Comparison of ENCODE assay signal across 16 cellular contexts in the genomic region with DNA sequence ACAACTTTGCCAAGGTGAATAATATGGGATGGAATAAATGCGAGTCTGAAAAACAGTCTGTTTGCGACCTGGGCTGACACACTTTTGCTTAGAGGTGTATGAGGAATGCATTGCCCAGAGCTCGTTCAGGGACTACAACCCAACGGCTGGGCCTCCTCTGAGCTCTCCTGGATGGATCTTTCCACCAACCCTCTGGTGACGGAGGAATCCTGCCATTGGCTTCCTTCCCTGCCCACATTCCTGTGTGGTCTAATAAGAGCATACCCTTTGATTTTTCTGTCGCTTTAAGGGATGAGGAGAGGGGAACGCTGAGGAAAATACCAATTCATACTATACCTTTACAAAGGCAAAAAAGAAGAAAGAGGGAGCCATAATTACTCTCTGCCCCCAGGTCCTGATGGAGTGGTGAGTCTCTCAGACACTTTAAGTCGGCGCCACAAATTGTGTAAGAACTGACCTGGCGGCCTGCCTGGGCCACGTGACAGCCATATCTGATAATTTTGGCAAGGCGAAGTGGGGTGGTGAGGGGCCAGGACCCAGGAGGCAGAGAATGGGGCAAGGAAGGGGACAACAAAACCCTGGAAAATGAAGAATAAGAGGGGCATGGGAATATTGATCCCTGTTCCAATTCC.
"Had no signal": no experiment of that assay in that cellular context is flagged by ENCODE, and none has a peak within 500 bp of the region (broad histone marks: within the 10 kb centered on the region; RNA-seq: fewer than 3 reads in every experiment).

No MANE protein-coding gene starts in this region.

- H3K4me3 Mint-ChIP-seq: activated B cell treated with CpG ODN at 0.5 μM for 24 hours; activated CD4-positive, alpha-beta T cell treated with anti-CD3 and anti-CD28 coated beads, Interleukin-2, amount 10 ng/mL, durations not matched to agents 24 days and 14 days; activated CD8-positive, alpha-beta T cell treated with anti-CD3 and anti-CD28 coated beads, Interleukin-2, amount 10 ng/mL, durations not matched to agents 7 days and 5 days; activated naive CD8-positive, alpha-beta T cell treated with anti-CD3 and anti-CD28 coated beads, Interleukin-2, amount 10 ng/mL, durations not matched to agents 7 days and 5 days; endodermal cell; naive B cell had no signal

- H3K27me3 ChIP-seq: gastrocnemius medialis, tibial nerve had no signal

- H3K36me3 ChIP-seq: gastrocnemius medialis, heart left ventricle, tibial nerve had no signal

- DNase-seq: activated B cell treated with CpG ODN at 0.5 μM for 24 hours; activated CD4-positive, alpha-beta T cell treated with anti-CD3 and anti-CD28 coated beads, Interleukin-2, amount 10 ng/mL, durations not matched to agents 24 days and 14 days; activated CD8-positive, alpha-beta memory T cell treated with anti-CD3 and anti-CD28 coated beads, Interleukin-2, amount 50 U/mL, for 4 hours; activated CD8-positive, alpha-beta T cell treated with anti-CD3 and anti-CD28 coated beads, Interleukin-2, amount 10 ng/mL, durations not matched to agents 7 days and 5 days; activated gamma-delta T cell treated with Interleukin-2 at 50 U/mL for 16 hours; activated naive CD8-positive, alpha-beta T cell treated with anti-CD3 and anti-CD28 coated beads, Interleukin-2, amount 10 ng/mL, durations not matched to agents 7 days and 5 days; activated T-cell treated with anti-CD3 and anti-CD28 coated beads, Interleukin-2, amount 50 U/mL, for 72 hours; endodermal cell; gastrocnemius medialis; heart left ventricle; naive B cell; stimulated activated CD4-positive, alpha-beta T cell treated with anti-CD3 and anti-CD28 coated beads, Interleukin-4, amount 100 ng/mL, for 1 hour; stimulated activated naive CD4-positive, alpha-beta T cell; substantia nigra had no signal

- H3K4me1 Mint-ChIP-seq: activated B cell treated with CpG ODN at 0.5 μM for 24 hours, naive B cell had no signal

- H3K9me3 ChIP-seq: gastrocnemius medialis, heart left ventricle had no signal

- H3K36me3 Mint-ChIP-seq: activated naive CD8-positive, alpha-beta T cell treated with anti-CD3 and anti-CD28 coated beads, Interleukin-2, amount 10 ng/mL, durations not matched to agents 7 days and 5 days; naive B cell had no signal

- H3K9me3 Mint-ChIP-seq: activated CD4-positive, alpha-beta T cell treated with anti-CD3 and anti-CD28 coated beads, Interleukin-2, amount 10 ng/mL, durations not matched to agents 24 days and 14 days; activated naive CD8-positive, alpha-beta T cell treated with anti-CD3 and anti-CD28 coated beads, Interleukin-2, amount 10 ng/mL, durations not matched to agents 7 days and 5 days; activated T-cell treated with anti-CD3 and anti-CD28 coated beads, Interleukin-2, amount 50 U/mL, for 72 hours; endodermal cell had no signal

- H3K27me3 Mint-ChIP-seq: activated B cell treated with CpG ODN at 0.5 μM for 24 hours; activated CD4-positive, alpha-beta T cell treated with anti-CD3 and anti-CD28 coated beads, Interleukin-2, amount 10 ng/mL, durations not matched to agents 24 days and 14 days had no signal

- H3K4me1 ChIP-seq: gastrocnemius medialis, heart left ventricle, tibial nerve had no signal

- H3K27ac Mint-ChIP-seq: activated B cell treated with CpG ODN at 0.5 μM for 24 hours; activated CD4-positive, alpha-beta T cell treated with anti-CD3 and anti-CD28 coated beads, Interleukin-2, amount 10 ng/mL, durations not matched to agents 24 days and 14 days; activated naive CD8-positive, alpha-beta T cell treated with anti-CD3 and anti-CD28 coated beads, Interleukin-2, amount 10 ng/mL, durations not matched to agents 7 days and 5 days; activated T-cell treated with anti-CD3 and anti-CD28 coated beads, Interleukin-2, amount 50 U/mL, for 72 hours; endodermal cell had no signal

- H3K27ac ChIP-seq: gastrocnemius medialis, heart left ventricle, tibial nerve had no signal

- H3K4me3 ChIP-seq: gastrocnemius medialis, heart left ventricle, lung, tibial nerve had no signal

- ATAC-seq: activated CD8-positive, alpha-beta T cell treated with anti-CD3 and anti-CD28 coated beads, Interleukin-2, amount 10 ng/mL, durations not matched to agents 7 days and 5 days; gastrocnemius medialis; heart left ventricle had no signal
